1 cellular context compared by ENCODE assay signal in genomic region chr6:84052883-84053241, GRCh38.
TF ChIP-seq lines count a peak whose summit lies in the region.

No MANE protein-coding gene starts in this region.

TF ChIP-seq in HepG2, 621 proteins besides CTCF, POLR2A, EP300 and RAD21:
- TF ChIP-seq GTF3A (CRISPR knock-in tag; conservative IDR thresholded peaks at IDR 0.05) (no peak), HES4 (CRISPR knock-in tag; IDR thresholded peaks at IDR 0.05; ENCODE audit: borderline replicate concordance) (no peak), ZNF441 (CRISPR knock-in tag; IDR thresholded peaks at IDR 0.05; ENCODE audit: borderline replicate concordance) (no peak), CREB1 (IDR thresholded peaks at IDR 0.05) (no peak), CREB1 (CRISPR knock-in tag; IDR thresholded peaks at IDR 0.05) (no peak), HMGA1 (CRISPR knock-in tag; conservative IDR thresholded peaks at IDR 0.05) (no peak), ZSCAN9 (CRISPR knock-in tag; IDR thresholded peaks at IDR 0.05; ENCODE audit: borderline replicate concordance) (no peak)
TF ChIP-seq in HepG2: peak in this region for 0.
